In genomic region chr1:156467385-156467784, GRCh38 we compare ENCODE assay signal across 14 cellular contexts. TPM values are rescaled to one million over a fixed set of nuclear protein-coding genes. Genes with fewer than 3 reads are reported as not detected.
DNase-seq lines count a peak whose midpoint lies in the region; ATAC-seq and TF ChIP-seq lines count a peak whose summit lies in the region.
"Had no signal": no experiment of that assay in that cellular context is flagged by ENCODE, and none has a peak within 500 bp of the region (broad histone marks: within the 10 kb centered on the region; RNA-seq: fewer than 3 reads in every experiment).

No MANE protein-coding gene starts in this region.

- H3K9me3 ChIP-seq in SK-N-SH (no peaks in the 10 kb centered on the region), breast epithelium (no peaks in the 10 kb centered on the region), tibial artery (no peaks in the 10 kb centered on the region), spleen (no peaks in the 10 kb centered on the region)

- no peaks in the 10 kb centered on the region for H3K9me3 Mint-ChIP-seq in nephron progenitor cell
- H3K9me3 Mint-ChIP-seq: CD8-positive, alpha-beta memory T cell had no signal

- H3K36me3 Mint-ChIP-seq in nephron progenitor cell (ENCODE audit: low read depth): peaks cover 27% of the 10 kb centered on the region

- peak overlapping the region; percentile 68 for H3K27ac Mint-ChIP-seq in nephron progenitor cell

- no peak for ATAC-seq in SK-N-SH treated with all-trans-retinoic acid at 6 μM for 48 hours
- no peak for ATAC-seq in HG03159 (IDR thresholded peaks at IDR 0.05; ENCODE audit: unreplicated experiment)

- H3F3A ChIP-seq in SK-N-SH (replicated peaks; ENCODE audit: insufficient read depth): peaks cover 8% of the 10 kb centered on the region

- DNase-seq in SK-N-SH: peak; percentile 13
- DNase-seq in breast epithelium (ENCODE audit: low spot score in 2 of 2): no peak
- no peak for DNase-seq in nephron progenitor cell
- no peak for DNase-seq in tibial artery
- no peak for DNase-seq in spleen
- DNase-seq in COLO668 (lab: John Stamatoyannopoulos, UW; ENCODE audit: unreplicated experiment): no peak
- DNase-seq: DMS153, NCI-H1417, NCI-H1930, NCI-H2171, SHP77 treated with DMSO at 0.1 percent for 48 hours had no signal

- peaks cover 11% of the 10 kb centered on the region for H3K27me3 Mint-ChIP-seq in nephron progenitor cell (ENCODE audit: low read depth, poor library complexity)
- H3K27me3 Mint-ChIP-seq: CD8-positive, alpha-beta memory T cell had no signal

- TF ChIP-seq CTCF in SK-N-SH (IDR thresholded peaks at IDR 0.05) (no peak), breast epithelium (IDR thresholded peaks at IDR 0.05) (no peak), nephron progenitor cell (IDR thresholded peaks at IDR 0.05) (no peak), tibial artery (IDR thresholded peaks at IDR 0.05) (no peak), spleen (IDR thresholded peaks at IDR 0.05 in 8 of 11, conservative IDR thresholded peaks at IDR 0.05 in 3 of 11) (no peak)

- H3K4me3 Mint-ChIP-seq in nephron progenitor cell: no peak overlapping the region

- H3K27me3 ChIP-seq in SK-N-SH (ENCODE audit: insufficient read depth) (no peaks in the 10 kb centered on the region), breast epithelium (no peaks in the 10 kb centered on the region), tibial artery (no peaks in the 10 kb centered on the region), spleen (replicated peaks in 1 of 7) (no peaks in the 10 kb centered on the region)

- H3K4me1 ChIP-seq in SK-N-SH (ENCODE audit: control insufficient read depth in 1 of 2, insufficient read depth in 2 of 2, low read depth in 1 of 2, low read length in 1 of 2) (peaks cover 2 to 11% of the 10 kb centered on the region in 2 experiments; a peak in 2 of 4 replicates), breast epithelium (peaks cover 13 to 17% of the 10 kb centered on the region in 2 donors), tibial artery (peaks cover 5 to 100% (median 91%) of the 10 kb centered on the region in 4 donors), spleen (peaks cover 0 to 31% (median 8%) of the 10 kb centered on the region in 6 donors)

- peaks cover 4% of the 10 kb centered on the region for H3K79me2 ChIP-seq in SK-N-SH (ENCODE audit: insufficient read depth)

- H3K4me1 Mint-ChIP-seq in nephron progenitor cell: peaks cover 25% of the 10 kb centered on the region

- 98% methylated on average over 9 of the region's 9 CpGs for WGBS in SK-N-SH (ENCODE audit: low lambda C conversion rate)
- 76 to 85% (median 82%) methylated on average over 9 of the region's 9 CpGs for WGBS in spleen, 5 donors

- no peak for TF ChIP-seq EP300 in SK-N-SH (IDR thresholded peaks at IDR 0.05; ENCODE audit: borderline replicate concordance in 1 of 2, low read depth in 1 of 2, low read length in 1 of 2)

- no peaks in the 10 kb centered on the region for H3K9me2 ChIP-seq in SK-N-SH

- CTCF ChIA-PET in SK-N-SH (lab: Yijun Ruan, JAX): interaction anchor here (1.3 to 5.5 kb wide), 3 partner anchors 14 to 141 kb away, joined by 4 to 25 read pairs (median 8); no protein-coding TSS in a partner anchor

- POLR2A ChIA-PET in SK-N-SH (lab: Yijun Ruan, JAX): no interaction called here

- TF ChIP-seq RAD21 in SK-N-SH (IDR thresholded peaks at IDR 0.05; ENCODE audit: low read length): no peak

- TF ChIP-seq POLR2A in breast epithelium (IDR thresholded peaks at IDR 0.05): no peak
- no peak for TF ChIP-seq POLR2A in spleen (IDR thresholded peaks at IDR 0.05)

- peaks cover 5% of the 10 kb centered on the region; the same call in 1 of the 2 replicates for H4K20me1 ChIP-seq in SK-N-SH (ENCODE audit: insufficient read depth)

- intact Hi-C loops in breast epithelium (cut with DNase I; ENCODE audit: low total_unique reads) (no loop called here), tibial artery (cut with DNase I; ENCODE audit: low total_unique reads) (no loop called here), spleen (cut with DNase I; ENCODE audit: low total_unique reads) (no loop called here)

- H3K27ac ChIP-seq in SK-N-SH (ENCODE audit: low read depth in 2 of 2, low read length in 1 of 2): no peak overlapping the region
- H3K27ac ChIP-seq in breast epithelium: peak overlapping the region; percentile 58 to 59
- peak overlapping the region; percentile 91 to 94 for H3K27ac ChIP-seq in tibial artery
- H3K27ac ChIP-seq in spleen: peak overlapping the region in 1 of 8 donors; percentile 27

- no peak overlapping the region for H3K4me2 ChIP-seq in SK-N-SH

- H3K36me3 ChIP-seq in SK-N-SH (replicated peaks in 1 of 2; ENCODE audit: control insufficient read depth in 1 of 2, insufficient read depth in 2 of 2, low read length in 1 of 2): peaks cover 36 to 39% of the 10 kb centered on the region in 2 experiments
- H3K36me3 ChIP-seq in breast epithelium: peaks cover 16% of the 10 kb centered on the region
- H3K36me3 ChIP-seq in tibial artery: peaks cover 52 to 72% (median 60%) of the 10 kb centered on the region in 3 donors
- H3K36me3 ChIP-seq in spleen: peaks cover 8 to 94% (median 73%) of the 10 kb centered on the region in 6 donors

- no peak overlapping the region for H2AFZ ChIP-seq in SK-N-SH (ENCODE audit: low read depth)

- H3K9ac ChIP-seq in SK-N-SH: no peak overlapping the region

- H3K4me3 ChIP-seq in SK-N-SH (ENCODE audit: low read depth in 2 of 2, low read length in 1 of 2) (no peak overlapping the region), breast epithelium (no peak overlapping the region), tibial artery (no peak overlapping the region), spleen (no peak overlapping the region)

TF ChIP-seq in SK-N-SH, 30 proteins besides CTCF, POLR2A, EP300 and RAD21:
- no peak for TF ChIP-seq YY1 (IDR thresholded peaks at IDR 0.05; ENCODE audit: low read depth)

TF ChIP-seq in SK-N-SH treated with all-trans-retinoic acid at 6 μM for 48 hours, 23 proteins besides CTCF, POLR2A, EP300 and RAD21:
- no peak for TF ChIP-seq ZC3H10 (CRISPR knock-in tag; IDR thresholded peaks at IDR 0.05)
- no peak for TF ChIP-seq ESRRG (CRISPR knock-in tag; IDR thresholded peaks at IDR 0.05)
- no peak for TF ChIP-seq SNAI2 (CRISPR knock-in tag; IDR thresholded peaks at IDR 0.05)
- no peak for TF ChIP-seq GLIS3 (CRISPR knock-in tag; IDR thresholded peaks at IDR 0.05)
- TF ChIP-seq PPARA (CRISPR knock-in tag; IDR thresholded peaks at IDR 0.05; ENCODE audit: borderline replicate concordance): no peak
- no peak for TF ChIP-seq BACH2 (CRISPR knock-in tag; IDR thresholded peaks at IDR 0.05; ENCODE audit: borderline replicate concordance)
- TF ChIP-seq ZFP30 (CRISPR knock-in tag; IDR thresholded peaks at IDR 0.05): no peak
- no peak for TF ChIP-seq POU6F1 (CRISPR knock-in tag; IDR thresholded peaks at IDR 0.05; ENCODE audit: borderline replicate concordance, low read depth)
- TF ChIP-seq CREB5 (CRISPR knock-in tag; IDR thresholded peaks at IDR 0.05; ENCODE audit: low read depth): no peak
- no peak for TF ChIP-seq TOX (CRISPR knock-in tag; IDR thresholded peaks at IDR 0.05; ENCODE audit: borderline replicate concordance)

RNA-seq across cellular contexts. Expression of gene MEF2D, which starts 33.2 kb away (rescaled TPM):
- polyA plus RNA-seq in SK-N-SH (2012; rRNA removed) (14.3 and 16.0 TPM in 2 replicates), spleen (10 to 100 TPM in 1 of 3 donors, 1 to 10 TPM in 2; 7.4 to 22.5 (median 7.6) TPM)
- polyA plus RNA-seq in SK-N-SH (2012; cell fraction: cytosol; rRNA removed): 10.5 and 12.4 TPM in 2 replicates
- 38.6 and 41.0 TPM in 2 replicates for polyA plus RNA-seq in SK-N-SH (2012; cell fraction: nucleus; rRNA removed)
- total RNA-seq in breast epithelium (10 to 100 TPM; 25.8 to 34.9 (median 32.1) TPM), spleen (100 to 1,000 TPM in 1 of 7 donors, 10 to 100 TPM in 6; 56.0 to 103 (median 71.4) TPM)

Comparison
In these comparisons a context has a peak if more than half of its experiments do, and no peak if none do; other contexts are left out.
1. H3K27ac ChIP-seq: peak in breast epithelium (2 of 2) and tibial artery (2 of 2); none in SK-N-SH (0 of 2).